Comparison of ENCODE assay signal across 9 cellular contexts in genomic region chr2:68771211-68771721, GRCh38. TPM values are rescaled to one million over a fixed set of nuclear protein-coding genes. Genes with fewer than 3 reads are reported as not detected.
A peak's percentile ranks its signal among the peaks of the same experiment; 100 is the strongest.
DNase-seq lines count a peak whose midpoint lies in the region; ATAC-seq and TF ChIP-seq lines count a peak whose summit lies in the region.
"Had no signal": no experiment of that assay in that cellular context is flagged by ENCODE, and none has a peak within 500 bp of the region (broad histone marks: within the 10 kb centered on the region; RNA-seq: fewer than 3 reads in every experiment).

No MANE protein-coding gene starts in this region.

- TF ChIP-seq CTCF in GM20000 (IDR thresholded peaks at IDR 0.05; ENCODE audit: extremely low read depth, missing control alignments) (no peak), left ventricle myocardium inferior (IDR thresholded peaks at IDR 0.05; ENCODE audit: borderline replicate concordance) (no peak)
- TF ChIP-seq CTCF in activated CD8-positive, alpha-beta T cell treated with anti-CD3 and anti-CD28 coated beads for 36 hours (IDR thresholded peaks at IDR 0.05): no peak

- peak overlapping the region; percentile 99 for H3K27ac Mint-ChIP-seq in activated CD8-positive, alpha-beta T cell treated with anti-CD3 and anti-CD28 coated beads for 36 hours
- peak overlapping the region; percentile 95 for H3K27ac Mint-ChIP-seq in stimulated activated memory B cell treated with anti-CD40 and anti-IgM and Interleukin-4, amounts not matched to agents 10 μg/mL and 1 μg/mL and 100 μg/mL, for 72 hours
- H3K27ac Mint-ChIP-seq: type B pancreatic cell had no signal

- no peaks in the 10 kb centered on the region for H3K9me3 Mint-ChIP-seq in activated CD8-positive, alpha-beta T cell treated with anti-CD3 and anti-CD28 coated beads for 36 hours
- H3K9me3 Mint-ChIP-seq in stimulated activated memory B cell treated with anti-CD40 and anti-IgM and Interleukin-4, amounts not matched to agents 10 μg/mL and 1 μg/mL and 100 μg/mL, for 72 hours: no peaks in the 10 kb centered on the region
- H3K9me3 Mint-ChIP-seq: type B pancreatic cell had no signal

- intact Hi-C loops in activated CD8-positive, alpha-beta T cell treated with anti-CD3 and anti-CD28 coated beads for 36 hours (cut with micrococcal nuclease): loop anchor here (5.0 kb wide), 1 partner anchor 34 kb away; no protein-coding TSS in a partner anchor
- intact Hi-C loops in left ventricle myocardium inferior (cut with micrococcal nuclease) (no loop called here), sciatic nerve (cut with DNase I) (no loop called here)

- H3K36me3 Mint-ChIP-seq in activated CD8-positive, alpha-beta T cell treated with anti-CD3 and anti-CD28 coated beads for 36 hours (ENCODE audit: low read depth): peaks cover 52% of the 10 kb centered on the region
- peaks cover 54% of the 10 kb centered on the region for H3K36me3 Mint-ChIP-seq in stimulated activated memory B cell treated with anti-CD40 and anti-IgM and Interleukin-4, amounts not matched to agents 10 μg/mL and 1 μg/mL and 100 μg/mL, for 72 hours
- H3K36me3 Mint-ChIP-seq: type B pancreatic cell had no signal

- DNase-seq in GM20000 (ENCODE audit: low spot score) (peak; percentile 36), left ventricle myocardium inferior (no peak), sciatic nerve (ENCODE audit: low spot score) (no peak), AG08395 (ENCODE audit: low spot score) (no peak)
- peak; percentile 53 for DNase-seq in activated CD8-positive, alpha-beta T cell treated with anti-CD3 and anti-CD28 coated beads for 36 hours
- DNase-seq in activated CD4-positive, alpha-beta T cell treated with anti-CD3 and anti-CD28 coated beads for 4 hours: no peak

- H3K27me3 ChIP-seq in left ventricle myocardium inferior (ENCODE audit: low read depth): no peaks in the 10 kb centered on the region

- H3K4me3 ChIP-seq in left ventricle myocardium inferior: no peak overlapping the region

- peaks cover 58% of the 10 kb centered on the region for H3K4me1 ChIP-seq in left ventricle myocardium inferior

- H3K4me3 Mint-ChIP-seq in activated CD8-positive, alpha-beta T cell treated with anti-CD3 and anti-CD28 coated beads for 36 hours: peak overlapping the region; percentile 63
- H3K4me3 Mint-ChIP-seq in stimulated activated memory B cell treated with anti-CD40 and anti-IgM and Interleukin-4, amounts not matched to agents 10 μg/mL and 1 μg/mL and 100 μg/mL, for 72 hours: peak overlapping the region; percentile 62
- H3K4me3 Mint-ChIP-seq: type B pancreatic cell had no signal

- CTCF ChIA-PET in activated CD8-positive, alpha-beta T cell treated with anti-CD3 and anti-CD28 coated beads for 36 hours (lab: Charles Lee): interaction anchor here (0.8 to 5.1 kb wide), 10 partner anchors 8 to 308 kb away, joined by 3 to 28 read pairs (median 6); no protein-coding TSS in a partner anchor

- ATAC-seq in activated CD8-positive, alpha-beta T cell treated with anti-CD3 and anti-CD28 coated beads for 36 hours: peak; percentile 19
- no peak for ATAC-seq in stimulated activated memory B cell treated with anti-CD40 and anti-IgM and Interleukin-4, amounts not matched to agents 10 μg/mL and 1 μg/mL and 100 μg/mL, for 72 hours
- ATAC-seq in HG02588 (IDR thresholded peaks at IDR 0.05; ENCODE audit: unreplicated experiment) (no peak), sciatic nerve (no peak)

- no peaks in the 10 kb centered on the region for H3K9me3 ChIP-seq in left ventricle myocardium inferior (replicated peaks)

- POLR2A ChIA-PET in activated CD8-positive, alpha-beta T cell treated with anti-CD3 and anti-CD28 coated beads for 36 hours (lab: Charles Lee): interaction anchor here (0.8 to 4.5 kb wide), 12 partner anchors 9 to 137 kb away, joined by 3 to 26 read pairs (median 6); partner anchors contain the start of gene ARHGAP25

- H3K27me3 Mint-ChIP-seq in activated CD8-positive, alpha-beta T cell treated with anti-CD3 and anti-CD28 coated beads for 36 hours: no peaks in the 10 kb centered on the region
- H3K27me3 Mint-ChIP-seq in stimulated activated memory B cell treated with anti-CD40 and anti-IgM and Interleukin-4, amounts not matched to agents 10 μg/mL and 1 μg/mL and 100 μg/mL, for 72 hours: no peaks in the 10 kb centered on the region
- H3K27me3 Mint-ChIP-seq: type B pancreatic cell had no signal

- no peaks in the 10 kb centered on the region for H3K36me3 ChIP-seq in left ventricle myocardium inferior

- H3K4me1 Mint-ChIP-seq in activated CD8-positive, alpha-beta T cell treated with anti-CD3 and anti-CD28 coated beads for 36 hours (ENCODE audit: low read depth): peaks cover 97% of the 10 kb centered on the region
- peaks cover 96% of the 10 kb centered on the region for H3K4me1 Mint-ChIP-seq in stimulated activated memory B cell treated with anti-CD40 and anti-IgM and Interleukin-4, amounts not matched to agents 10 μg/mL and 1 μg/mL and 100 μg/mL, for 72 hours

- peak overlapping the region; percentile 86 for H3K27ac ChIP-seq in left ventricle myocardium inferior (replicated peaks)

RNA-seq across cellular contexts. Expression of gene ARHGAP25, which starts 36.7 kb away (rescaled TPM):
- total RNA-seq in activated CD8-positive, alpha-beta T cell treated with anti-CD3 and anti-CD28 coated beads for 36 hours: 10 to 100 TPM; 59.3 to 61.5 TPM
- total RNA-seq in left ventricle myocardium inferior: 5.3 TPM
- total RNA-seq in sciatic nerve: 21.6 TPM

Comparison
In these comparisons a context has a peak if more than half of its experiments do, and no peak if none do; other contexts are left out.
1. DNase-seq: peak in GM20000 (single experiment) and activated CD8-positive, alpha-beta T cell treated with anti-CD3 and anti-CD28 coated beads for 36 hours (single experiment); none in left ventricle myocardium inferior (single experiment), sciatic nerve (single experiment), activated CD4-positive, alpha-beta T cell treated with anti-CD3 and anti-CD28 coated beads for 4 hours (0 of 2) and AG08395 (single experiment).